ENCODE assay signal across 1 cellular context in the genomic region with DNA sequence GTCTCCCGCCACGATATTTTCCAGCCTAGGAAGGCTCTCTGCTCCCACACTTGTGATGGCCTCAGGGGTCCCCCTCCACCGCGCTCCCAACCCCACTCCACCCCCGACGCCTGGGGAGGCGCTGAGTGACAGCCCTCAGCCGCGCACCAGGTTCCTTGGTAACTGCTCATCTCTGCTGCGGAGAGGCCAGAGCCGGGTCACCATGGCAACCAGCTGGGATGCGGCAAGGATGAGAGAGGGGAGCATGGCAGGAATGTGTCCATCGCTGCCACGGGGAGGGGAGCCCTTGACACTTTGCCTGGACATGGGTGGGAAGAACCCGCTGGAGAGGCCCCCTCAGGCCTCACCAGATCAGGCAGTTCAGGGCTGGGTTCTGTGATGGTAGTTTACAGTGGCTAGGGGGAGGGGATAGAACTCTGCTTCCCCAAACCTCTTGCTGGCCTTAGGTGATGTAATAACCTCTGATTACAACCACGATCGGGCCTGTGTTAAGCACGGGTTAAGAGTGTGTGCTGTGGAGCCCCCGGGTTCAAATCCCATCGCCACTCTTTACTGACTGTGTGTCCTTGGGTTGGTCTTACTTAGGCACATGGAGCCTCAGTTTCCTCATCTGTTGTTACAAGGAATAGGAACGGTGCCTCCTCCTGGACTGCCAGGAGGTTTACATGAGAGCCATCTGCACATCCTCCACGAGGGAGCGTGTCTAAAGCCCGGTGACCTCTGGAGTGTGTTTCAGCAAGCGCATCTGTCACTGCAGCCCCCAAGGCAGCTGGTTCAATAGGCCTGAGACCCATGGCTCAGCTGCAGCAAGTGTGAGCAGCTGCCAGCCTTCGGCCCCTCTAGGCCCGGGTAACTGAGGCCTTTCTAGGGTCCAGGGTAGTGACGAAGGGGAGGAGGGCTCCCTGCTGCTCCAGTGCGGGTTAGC.
TF ChIP-seq lines count a peak whose summit lies in the region.

No MANE protein-coding gene starts in this region.

TF ChIP-seq in WTC11, 78 proteins besides CTCF, POLR2A, EP300 and RAD21 (continued from another document):
- TF ChIP-seq, protein P1, sequence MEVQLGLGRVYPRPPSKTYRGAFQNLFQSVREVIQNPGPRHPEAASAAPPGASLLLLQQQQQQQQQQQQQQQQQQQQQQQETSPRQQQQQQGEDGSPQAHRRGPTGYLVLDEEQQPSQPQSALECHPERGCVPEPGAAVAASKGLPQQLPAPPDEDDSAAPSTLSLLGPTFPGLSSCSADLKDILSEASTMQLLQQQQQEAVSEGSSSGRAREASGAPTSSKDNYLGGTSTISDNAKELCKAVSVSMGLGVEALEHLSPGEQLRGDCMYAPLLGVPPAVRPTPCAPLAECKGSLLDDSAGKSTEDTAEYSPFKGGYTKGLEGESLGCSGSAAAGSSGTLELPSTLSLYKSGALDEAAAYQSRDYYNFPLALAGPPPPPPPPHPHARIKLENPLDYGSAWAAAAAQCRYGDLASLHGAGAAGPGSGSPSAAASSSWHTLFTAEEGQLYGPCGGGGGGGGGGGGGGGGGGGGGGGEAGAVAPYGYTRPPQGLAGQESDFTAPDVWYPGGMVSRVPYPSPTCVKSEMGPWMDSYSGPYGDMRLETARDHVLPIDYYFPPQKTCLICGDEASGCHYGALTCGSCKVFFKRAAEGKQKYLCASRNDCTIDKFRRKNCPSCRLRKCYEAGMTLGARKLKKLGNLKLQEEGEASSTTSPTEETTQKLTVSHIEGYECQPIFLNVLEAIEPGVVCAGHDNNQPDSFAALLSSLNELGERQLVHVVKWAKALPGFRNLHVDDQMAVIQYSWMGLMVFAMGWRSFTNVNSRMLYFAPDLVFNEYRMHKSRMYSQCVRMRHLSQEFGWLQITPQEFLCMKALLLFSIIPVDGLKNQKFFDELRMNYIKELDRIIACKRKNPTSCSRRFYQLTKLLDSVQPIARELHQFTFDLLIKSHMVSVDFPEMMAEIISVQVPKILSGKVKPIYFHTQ (CRISPR knock-in tag; IDR thresholded peaks at IDR 0.05) = no peak
- TF ChIP-seq SOX15 (CRISPR knock-in tag; IDR thresholded peaks at IDR 0.05) (no peak), HMGA2 (CRISPR knock-in tag; IDR thresholded peaks at IDR 0.05) (no peak), ZNF138 (CRISPR knock-in tag; conservative IDR thresholded peaks at IDR 0.05) (no peak)
- TF ChIP-seq, protein P2, sequence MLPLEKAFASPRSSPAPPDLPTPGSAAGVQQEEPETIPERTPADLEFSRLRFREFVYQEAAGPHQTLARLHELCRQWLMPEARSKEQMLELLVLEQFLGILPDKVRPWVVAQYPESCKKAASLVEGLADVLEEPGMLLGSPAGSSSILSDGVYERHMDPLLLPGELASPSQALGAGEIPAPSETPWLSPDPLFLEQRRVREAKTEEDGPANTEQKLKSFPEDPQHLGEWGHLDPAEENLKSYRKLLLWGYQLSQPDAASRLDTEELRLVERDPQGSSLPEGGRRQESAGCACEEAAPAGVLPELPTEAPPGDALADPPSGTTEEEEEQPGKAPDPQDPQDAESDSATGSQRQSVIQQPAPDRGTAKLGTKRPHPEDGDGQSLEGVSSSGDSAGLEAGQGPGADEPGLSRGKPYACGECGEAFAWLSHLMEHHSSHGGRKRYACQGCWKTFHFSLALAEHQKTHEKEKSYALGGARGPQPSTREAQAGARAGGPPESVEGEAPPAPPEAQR (CRISPR knock-in tag; IDR thresholded peaks at IDR 0.05) = no peak
